ENCODE assay signal across 10 cellular contexts in the genomic region with DNA sequence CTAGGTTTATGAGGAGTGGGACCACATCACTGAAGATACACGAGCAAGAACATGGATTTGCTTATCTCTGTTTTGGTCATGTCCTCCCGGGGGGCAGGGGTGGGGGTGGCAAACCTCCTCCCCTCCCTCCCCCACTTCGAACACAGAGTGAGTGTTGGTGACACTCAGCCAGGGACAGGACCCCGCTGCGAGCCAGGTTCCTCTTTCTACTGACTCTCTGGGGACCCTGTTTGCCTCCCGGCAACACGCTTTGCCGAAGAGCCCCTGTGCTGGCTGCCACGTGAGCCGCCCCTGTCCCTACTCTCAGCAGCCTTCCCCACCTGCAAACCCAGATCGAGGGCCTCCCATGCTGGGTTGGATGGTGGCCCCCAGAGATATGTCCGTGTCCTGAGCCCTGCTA. TPM values are rescaled to one million over a fixed set of nuclear protein-coding genes. Genes with fewer than 3 reads are reported as not detected.
DNase-seq lines count a peak whose midpoint lies in the region; ATAC-seq and TF ChIP-seq lines count a peak whose summit lies in the region.
"Had no signal": no experiment of that assay in that cellular context is flagged by ENCODE, and none has a peak within 500 bp of the region (broad histone marks: within the 10 kb centered on the region; RNA-seq: fewer than 3 reads in every experiment).

No MANE protein-coding gene starts in this region.

- H3K4me3 ChIP-seq in BLaER1 (no peak overlapping the region), endodermal cell (ENCODE audit: low read length) (no peak overlapping the region)

- no peaks in the 10 kb centered on the region for H3K9me3 ChIP-seq in BLaER1
- no peaks in the 10 kb centered on the region for H3K9me3 ChIP-seq in endodermal cell (ENCODE audit: control insufficient read depth, low read length)

- intact Hi-C loops in activated CD8-positive, alpha-beta T cell treated with anti-CD3 and anti-CD28 coated beads for 36 hours (cut with micrococcal nuclease), result no loop called here
- intact Hi-C loops in posterior vena cava (cut with DNase I), result no loop called here

- peaks cover 44% of the 10 kb centered on the region for H3K4me1 Mint-ChIP-seq in activated CD8-positive, alpha-beta T cell treated with anti-CD3 and anti-CD28 coated beads for 36 hours (ENCODE audit: low read depth)
- H3K4me1 Mint-ChIP-seq in endodermal cell, result no peaks in the 10 kb centered on the region

- H3K4me1 ChIP-seq in BLaER1 (peaks cover 96% of the 10 kb centered on the region), endodermal cell (ENCODE audit: control insufficient read depth, insufficient read depth, low read length) (no peaks in the 10 kb centered on the region)

- ATAC-seq in GM18868 (IDR thresholded peaks at IDR 0.05; ENCODE audit: unreplicated experiment) (peak; percentile 64), HG03045 (IDR thresholded peaks at IDR 0.05; ENCODE audit: unreplicated experiment) (peak; percentile 33)
- ATAC-seq in activated CD8-positive, alpha-beta T cell treated with anti-CD3 and anti-CD28 coated beads for 36 hours, result peak; percentile 6

- 84 to 97% methylated on average over 5 to 12 of the region's 12 CpGs for WGBS in endodermal cell (ENCODE audit: insufficient coverage in 1 of 2, insufficient read length in 1 of 2), 2 experiments

- H3K27ac ChIP-seq in BLaER1, result peak overlapping the region; percentile 77
- H3K27ac ChIP-seq in endodermal cell (ENCODE audit: low read depth, low read length), result no peak overlapping the region

- H3K27me3 ChIP-seq in BLaER1 (no peaks in the 10 kb centered on the region), endodermal cell (ENCODE audit: control insufficient read depth, insufficient read depth, low read length, poor library complexity, severe bottlenecking) (no peaks in the 10 kb centered on the region)

- peaks cover 100% of the 10 kb centered on the region for H4K20me1 ChIP-seq in BLaER1

- H3K4me2 ChIP-seq in BLaER1, result peak overlapping the region; percentile 93

- H3K4me3 Mint-ChIP-seq in activated CD8-positive, alpha-beta T cell treated with anti-CD3 and anti-CD28 coated beads for 36 hours, result no peak overlapping the region
- no peak overlapping the region for H3K4me3 Mint-ChIP-seq in endodermal cell
- H3K4me3 Mint-ChIP-seq: type B pancreatic cell had no signal

- H3K27ac Mint-ChIP-seq in activated CD8-positive, alpha-beta T cell treated with anti-CD3 and anti-CD28 coated beads for 36 hours, result peak overlapping the region; percentile 84
- no peak overlapping the region for H3K27ac Mint-ChIP-seq in endodermal cell
- H3K27ac Mint-ChIP-seq: type B pancreatic cell had no signal

- H3K36me3 Mint-ChIP-seq in activated CD8-positive, alpha-beta T cell treated with anti-CD3 and anti-CD28 coated beads for 36 hours (ENCODE audit: low read depth), result peaks cover 25% of the 10 kb centered on the region
- H3K36me3 Mint-ChIP-seq in endodermal cell (ENCODE audit: low read depth), result no peaks in the 10 kb centered on the region
- H3K36me3 Mint-ChIP-seq: type B pancreatic cell had no signal

- no peak for DNase-seq in activated CD8-positive, alpha-beta T cell treated with anti-CD3 and anti-CD28 coated beads for 36 hours
- DNase-seq in NCI-H526 (lab: John Stamatoyannopoulos, UW), result no peak
- no peak for DNase-seq in endodermal cell
- no peak for DNase-seq in posterior vena cava (ENCODE audit: low spot score)
- DNase-seq in stimulated activated CD4-positive, alpha-beta T cell treated with anti-CD3 and anti-CD28 coated beads, Interleukin-4, amount 100 ng/mL, for 1 hour, result no peak

- H3K36me3 ChIP-seq in BLaER1, result peaks cover 46% of the 10 kb centered on the region
- H3K36me3 ChIP-seq in endodermal cell (ENCODE audit: control insufficient read depth, insufficient read depth, low read length), result no peaks in the 10 kb centered on the region

- TF ChIP-seq CTCF in activated CD8-positive, alpha-beta T cell treated with anti-CD3 and anti-CD28 coated beads for 36 hours (IDR thresholded peaks at IDR 0.05), result no peak
- TF ChIP-seq CTCF in endodermal cell (conservative IDR thresholded peaks at IDR 0.05), result no peak

- peak overlapping the region; percentile 65 for H3K9ac ChIP-seq in BLaER1
- H3K9ac ChIP-seq in endodermal cell (ENCODE audit: extremely low read depth, low read length, poor library complexity, severe bottlenecking), result no peak overlapping the region

- no peaks in the 10 kb centered on the region for H3K27me3 Mint-ChIP-seq in activated CD8-positive, alpha-beta T cell treated with anti-CD3 and anti-CD28 coated beads for 36 hours
- no peaks in the 10 kb centered on the region for H3K27me3 Mint-ChIP-seq in endodermal cell (ENCODE audit: insufficient read depth)
- H3K27me3 Mint-ChIP-seq: type B pancreatic cell had no signal

- POLR2A ChIA-PET in activated CD8-positive, alpha-beta T cell treated with anti-CD3 and anti-CD28 coated beads for 36 hours (lab: Charles Lee), result no interaction called here

- H3K9me3 Mint-ChIP-seq in activated CD8-positive, alpha-beta T cell treated with anti-CD3 and anti-CD28 coated beads for 36 hours, result no peaks in the 10 kb centered on the region
- H3K9me3 Mint-ChIP-seq in endodermal cell, result no peaks in the 10 kb centered on the region
- H3K9me3 Mint-ChIP-seq: type B pancreatic cell had no signal

- CTCF ChIA-PET in activated CD8-positive, alpha-beta T cell treated with anti-CD3 and anti-CD28 coated beads for 36 hours (lab: Charles Lee), result no interaction called here

RNA-seq across cellular contexts. Expression of a gene that starts 34.7 kb away (rescaled TPM):
- total RNA-seq in activated CD8-positive, alpha-beta T cell treated with anti-CD3 and anti-CD28 coated beads for 36 hours, result 10 to 100 TPM; 27.5 to 28.3 TPM
- total RNA-seq in endodermal cell (not detected), posterior vena cava (1 to 10 TPM; 1.4 to 2.8 TPM)
- 0.07 TPM for polyA plus RNA-seq in endodermal cell (2013, experiment 1 of 2)
- 0.04 TPM for polyA plus RNA-seq in endodermal cell (2013, experiment 2 of 2)
- total RNA-seq: MCF 10A had no signal

RNA-seq across cellular contexts. Expression of a gene that starts 49.5 kb away (rescaled TPM):
- total RNA-seq in activated CD8-positive, alpha-beta T cell treated with anti-CD3 and anti-CD28 coated beads for 36 hours, result 10 to 100 TPM; 55.8 to 57.2 TPM
- total RNA-seq in endodermal cell, result 10 to 100 TPM; 46.7 to 80.9 TPM
- 48.3 TPM for polyA plus RNA-seq in endodermal cell (2013, experiment 1 of 2)
- 43.1 TPM for polyA plus RNA-seq in endodermal cell (2013, experiment 2 of 2)
- total RNA-seq in posterior vena cava, result 10 to 100 TPM; 28.2 to 29.7 TPM

Comparison
In these comparisons a context has a peak if more than half of its experiments do, and no peak if none do; other contexts are left out.
1. ATAC-seq: peak in every context shown above with its lines; median percentile 64 in GM18868; 33 in HG03045; 6 in activated CD8-positive, alpha-beta T cell treated with anti-CD3 and anti-CD28 coated beads for 36 hours.
2. RNA of a gene that starts 34.7 kb away (total RNA-seq): 27.5 to 28.3 TPM in activated CD8-positive, alpha-beta T cell treated with anti-CD3 and anti-CD28 coated beads for 36 hours; 1.4 to 2.8 TPM in posterior vena cava and not detected in endodermal cell; every median in the first group is over 4 times any median in the second.